8 cellular contexts compared by ENCODE assay signal in genomic region chr6:122472022-122472340, GRCh38.
DNase-seq lines count a peak whose midpoint lies in the region; ATAC-seq and TF ChIP-seq lines count a peak whose summit lies in the region.

No MANE protein-coding gene starts in this region.

- H3K27ac Mint-ChIP-seq in activated naive CD8-positive, alpha-beta T cell = peak overlapping the region; percentile 100

- H3K36me3 Mint-ChIP-seq in activated naive CD8-positive, alpha-beta T cell = peaks cover 3% of the 10 kb centered on the region

- H3K4me1 ChIP-seq in subcutaneous abdominal adipose tissue (ENCODE audit: control insufficient read depth in 5 of 5, insufficient read depth in 5 of 5, low read length in 5 of 5) = peaks cover 0 to 37% (median 33%) of the 10 kb centered on the region in 5 donors

- H3K27ac ChIP-seq in 22Rv1 = peak overlapping the region; percentile 77
- peak overlapping the region; percentile 100 for H3K27ac ChIP-seq in subcutaneous abdominal adipose tissue (ENCODE audit: low read depth, low read length)

- DNase-seq in iPS-NIHi7 (ENCODE audit: extremely low spot score) = peak; percentile 16
- no peak for DNase-seq in stimulated activated CD4-positive, alpha-beta T cell treated with anti-CD3 and anti-CD28 coated beads, Interleukin-4, amount 100 ng/mL, for 1 hour
- DNase-seq in stimulated activated CD4-positive, alpha-beta T cell treated with anti-CD3 and anti-CD28 coated beads, Interleukin-4, amount 100 ng/mL, for 24 hours = no peak

- H3K36me3 ChIP-seq in subcutaneous abdominal adipose tissue (ENCODE audit: control insufficient read depth in 5 of 5, insufficient read depth in 5 of 5, low read length in 5 of 5) = peaks cover 0 to under 1% (median 0%) of the 10 kb centered on the region in 5 donors

- no peaks in the 10 kb centered on the region for H3K27me3 ChIP-seq in subcutaneous abdominal adipose tissue (ENCODE audit: control insufficient read depth in 5 of 5, insufficient read depth in 4 of 5, low read length in 5 of 5)

- no peaks in the 10 kb centered on the region for H3K9me3 ChIP-seq in subcutaneous abdominal adipose tissue (ENCODE audit: control insufficient read depth in 5 of 5, low read length in 5 of 5)

- H3K9me3 Mint-ChIP-seq in activated naive CD8-positive, alpha-beta T cell (ENCODE audit: low read depth) = no peaks in the 10 kb centered on the region

- H3K27me3 Mint-ChIP-seq in activated naive CD8-positive, alpha-beta T cell = no peaks in the 10 kb centered on the region

- no peak for TF ChIP-seq CTCF in 22Rv1 (IDR thresholded peaks at IDR 0.05)

- peak overlapping the region; percentile 91 to 100 (median 99) for H3K4me3 ChIP-seq in subcutaneous abdominal adipose tissue (ENCODE audit: low read depth in 1 of 5, low read length in 5 of 5)

- peaks cover 40% of the 10 kb centered on the region for H3K4me1 Mint-ChIP-seq in activated naive CD8-positive, alpha-beta T cell (ENCODE audit: low read depth)

- H3K4me3 Mint-ChIP-seq in activated naive CD8-positive, alpha-beta T cell = peak overlapping the region; percentile 100

- peak; percentile 51 for ATAC-seq in GM19351 (IDR thresholded peaks at IDR 0.05; ENCODE audit: unreplicated experiment)
- ATAC-seq in HG03378 (IDR thresholded peaks at IDR 0.05; ENCODE audit: unreplicated experiment) = peak; percentile 53

- H3K9ac ChIP-seq in subcutaneous abdominal adipose tissue (ENCODE audit: low read length in 5 of 5) = peak overlapping the region; percentile 96 to 100 (median 99)
